In the genomic region with DNA sequence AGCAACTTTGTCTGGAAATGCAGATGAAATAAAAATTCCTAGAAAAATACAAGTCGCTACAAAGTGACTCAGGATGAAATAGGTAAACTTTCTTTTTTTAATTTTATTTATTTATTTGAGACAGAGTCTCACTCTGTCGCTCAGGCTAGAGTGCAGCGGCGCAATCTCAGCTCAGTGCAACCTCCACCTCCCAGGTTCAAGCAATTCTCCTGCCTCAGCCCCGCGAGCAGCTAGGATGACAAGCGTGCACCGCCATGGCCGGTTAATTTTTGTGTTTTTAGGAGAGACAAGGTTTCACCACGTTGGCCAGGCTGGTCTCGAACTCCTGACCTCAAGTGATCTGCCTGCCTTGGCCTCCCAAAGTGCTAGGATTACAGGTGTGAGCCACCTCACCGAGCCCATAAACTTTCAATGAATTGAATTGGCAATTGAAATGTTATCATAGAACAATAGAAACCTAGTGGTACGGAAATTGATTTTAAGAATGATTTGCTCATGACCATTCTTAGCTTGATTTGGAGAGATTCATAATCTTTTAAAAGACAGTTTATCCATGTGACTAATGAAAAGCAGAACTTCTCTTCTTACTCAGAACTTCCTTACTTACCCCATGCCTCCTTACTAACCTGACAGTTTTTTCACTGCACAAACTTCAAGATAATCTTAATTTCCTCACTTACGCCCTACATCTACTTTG, we compare ENCODE assay signal across 24 cellular contexts.
A peak's percentile ranks its signal among the peaks of the same experiment; 100 is the strongest.
DNase-seq lines count a peak whose midpoint lies in the region; ATAC-seq and TF ChIP-seq lines count a peak whose summit lies in the region.
"Had no signal": no experiment of that assay in that cellular context is flagged by ENCODE, and none has a peak within 500 bp of the region (broad histone marks: within the 10 kb centered on the region; RNA-seq: fewer than 3 reads in every experiment).

No MANE protein-coding gene starts in this region.

- intact Hi-C loops in stomach (cut with DNase I; ENCODE audit: low total_unique reads) = no loop called here

- no peaks in the 10 kb centered on the region for H4K20me1 ChIP-seq in hepatocyte (ENCODE audit: insufficient read depth, poor library complexity, severe bottlenecking)
- H4K20me1 ChIP-seq: BLaER1 had no signal

- TF ChIP-seq EP300 in stomach (IDR thresholded peaks at IDR 0.05) = no peak

- peak overlapping the region; percentile 47 for H3K4me2 ChIP-seq in hepatocyte

- H3K4me3 ChIP-seq in hepatocyte = no peak overlapping the region
- no peak overlapping the region for H3K4me3 ChIP-seq in stomach
- H3K4me3 ChIP-seq: BLaER1, left ventricle myocardium inferior had no signal

- H3K79me2 ChIP-seq in hepatocyte = no peaks in the 10 kb centered on the region

- DNase-seq in SIG-M5 treated with dmso at 0.1 percent for 504 hours (lab: John Stamatoyannopoulos, UW; ENCODE audit: unreplicated experiment) = peak; percentile 63
- DNase-seq in SIG-M5 (lab: John Stamatoyannopoulos, UW) = no peak
- peak; percentile 57 for DNase-seq in NOMO-1 treated with dmso at 0.1 percent for 144 hours (lab: John Stamatoyannopoulos, UW; ENCODE audit: unreplicated experiment)
- DNase-seq in hepatocyte (ENCODE audit: low spot score) = no peak
- no peak for DNase-seq in stomach
- DNase-seq in NCI-H1417 treated with DMSO at 0.1 percent for 48 hours (lab: John Stamatoyannopoulos, UW) = no peak
- no peak for DNase-seq in GOT3 (lab: John Stamatoyannopoulos, UW)
- DNase-seq: 8988T; activated CD4-positive, alpha-beta T cell treated with anti-CD3 and anti-CD28 coated beads, Interleukin-2, amount 50 U/mL, for 4 hours; activated T-cell treated with anti-CD3 and anti-CD28 coated beads, Interleukin-2, amount 50 U/mL, for 4 hours; DMS 273 treated with DMSO at 0.1 percent for 48 hours; effector memory CD8-positive, alpha-beta T cell; glutamatergic neuron; left ventricle myocardium inferior; NCI-H1092; NCI-H2081; NCI-H510A; NK-92 treated with Interleukin-12 subunit alpha and Interleukin-12 subunit beta, amount 100 ng/mL, for 24 hours; occipital lobe; stimulated activated naive CD4-positive, alpha-beta T cell; T-helper 1 cell had no signal

- no peaks in the 10 kb centered on the region for H3K27me3 ChIP-seq in hepatocyte
- H3K27me3 ChIP-seq in stomach = no peaks in the 10 kb centered on the region
- H3K27me3 ChIP-seq: BLaER1 had no signal

- H2AFZ ChIP-seq in hepatocyte = no peak overlapping the region

- WGBS in hepatocyte (ENCODE audit: low lambda C conversion rate, missing lambda C conversion rate) = 90% methylated on average over 14 of the region's 14 CpGs
- WGBS in stomach, 5 donors = 87 to 90% (median 90%) methylated on average over 14 of the region's 14 CpGs

- H3K27ac ChIP-seq in hepatocyte (peak overlapping the region; percentile 68), stomach (peak overlapping the region; percentile 39 to 78 (median 63))
- H3K27ac ChIP-seq: left ventricle myocardium inferior had no signal

- H3K4me1 ChIP-seq in hepatocyte (ENCODE audit: insufficient read depth) (peaks cover 14% of the 10 kb centered on the region), stomach (peaks cover 11 to 71% (median 22%) of the 10 kb centered on the region in 4 donors)

- no peak for TF ChIP-seq POLR2A in stomach (IDR thresholded peaks at IDR 0.05)

- TF ChIP-seq CTCF in hepatocyte (IDR thresholded peaks at IDR 0.05; ENCODE audit: poor library complexity) (no peak), stomach (IDR thresholded peaks at IDR 0.05) (no peak)

- no peaks in the 10 kb centered on the region for H3K9me2 ChIP-seq in hepatocyte (replicated peaks; ENCODE audit: insufficient read depth)

- ATAC-seq in GM21447 (IDR thresholded peaks at IDR 0.05; ENCODE audit: unreplicated experiment) = no peak
- ATAC-seq: activated T-cell treated with anti-CD3 and anti-CD28 coated beads, Interleukin-2, amount 50 U/mL, for 4 hours; effector memory CD8-positive, alpha-beta T cell; Right ventricle myocardium inferior had no signal

- H3K9me3 ChIP-seq in hepatocyte (ENCODE audit: low read depth) (no peaks in the 10 kb centered on the region), stomach (no peaks in the 10 kb centered on the region)
- H3K9me3 ChIP-seq: BLaER1, left ventricle myocardium inferior had no signal

- H3K36me3 ChIP-seq in hepatocyte (replicated peaks; ENCODE audit: insufficient read depth, low read depth) (no peaks in the 10 kb centered on the region), stomach (no peaks in the 10 kb centered on the region)
- H3K36me3 ChIP-seq: BLaER1, left ventricle myocardium inferior had no signal

Comparison
In these comparisons a context has a peak if more than half of its experiments do, and no peak if none do; other contexts are left out.
1. DNase-seq: peak in SIG-M5 treated with dmso at 0.1 percent for 504 hours (single experiment) and NOMO-1 treated with dmso at 0.1 percent for 144 hours (single experiment); none in SIG-M5 (single experiment), hepatocyte (single experiment), stomach (single experiment), NCI-H1417 treated with DMSO at 0.1 percent for 48 hours (single experiment) and GOT3 (single experiment).